In genomic region chr1:100342391-100342790, GRCh38 we compare ENCODE assay signal across 28 cellular contexts.
"Had no signal": no experiment of that assay in that cellular context is flagged by ENCODE, and none has a peak within 500 bp of the region (broad histone marks: within the 10 kb centered on the region; RNA-seq: fewer than 3 reads in every experiment).

No MANE protein-coding gene starts in this region.

- H3K27me3 Mint-ChIP-seq: activated CD4-positive, alpha-beta memory T cell treated with anti-CD3 and anti-CD28 coated beads for 36 hours; activated CD4-positive, alpha-beta T cell treated with anti-CD3 and anti-CD28 coated beads for 36 hours; activated naive CD8-positive, alpha-beta T cell; activated T-helper 17 cell treated with anti-CD3 and anti-CD28 coated beads, Interleukin-2, amount 50 U/mL, for 72 hours; central memory CD8-positive, alpha-beta T cell had no signal

- ATAC-seq: activated CD4-positive, alpha-beta T cell treated with anti-CD3 and anti-CD28 coated beads for 36 hours; activated T-cell treated with anti-CD3 and anti-CD28 coated beads, Interleukin-2, amount 50 U/mL, for 4 hours; activated T-helper 17 cell treated with anti-CD3 and anti-CD28 coated beads, Interleukin-2, amount 50 U/mL, for 72 hours; effector memory CD8-positive, alpha-beta T cell; gastroesophageal sphincter; heart right ventricle had no signal

- H3K9me3 ChIP-seq: esophagus squamous epithelium, gastroesophageal sphincter, heart right ventricle had no signal

- H3K4me1 Mint-ChIP-seq: activated CD4-positive, alpha-beta T cell treated with anti-CD3 and anti-CD28 coated beads for 36 hours; activated CD4-positive, alpha-beta T cell treated with anti-CD3 and anti-CD28 coated beads, Interleukin-2, amount 10 ng/mL, durations not matched to agents 24 days and 14 days; activated T-helper 17 cell treated with anti-CD3 and anti-CD28 coated beads, Interleukin-2, amount 50 U/mL, for 72 hours; central memory CD8-positive, alpha-beta T cell had no signal

- H3K9me3 Mint-ChIP-seq: activated CD4-positive, alpha-beta memory T cell treated with anti-CD3 and anti-CD28 coated beads for 36 hours; activated CD4-positive, alpha-beta T cell treated with anti-CD3 and anti-CD28 coated beads, Interleukin-2, amount 10 ng/mL, durations not matched to agents 24 days and 14 days; activated T-cell treated with anti-CD3 and anti-CD28 coated beads, Interleukin-2, amount 50 U/mL, for 4 hours; activated T-helper 17 cell treated with anti-CD3 and anti-CD28 coated beads, Interleukin-2, amount 50 U/mL, for 72 hours; central memory CD8-positive, alpha-beta T cell; effector memory CD8-positive, alpha-beta T cell had no signal

- H3K4me3 ChIP-seq: esophagus squamous epithelium, gastroesophageal sphincter, heart right ventricle had no signal

- FAIRE-seq: astrocyte, bronchial epithelial cell had no signal

- H3K36me3 Mint-ChIP-seq: activated CD4-positive, alpha-beta memory T cell treated with anti-CD3 and anti-CD28 coated beads for 36 hours; activated naive CD8-positive, alpha-beta T cell had no signal

- H3K27me3 ChIP-seq: brain microvascular endothelial cell, esophagus squamous epithelium, gastroesophageal sphincter, heart right ventricle had no signal

- H3K27ac Mint-ChIP-seq: activated CD4-positive, alpha-beta memory T cell treated with anti-CD3 and anti-CD28 coated beads for 36 hours; activated CD4-positive, alpha-beta T cell treated with anti-CD3 and anti-CD28 coated beads for 36 hours; activated CD4-positive, alpha-beta T cell treated with anti-CD3 and anti-CD28 coated beads, Interleukin-2, amount 10 ng/mL, durations not matched to agents 24 days and 14 days; activated naive CD8-positive, alpha-beta T cell; activated T-helper 17 cell treated with anti-CD3 and anti-CD28 coated beads, Interleukin-2, amount 50 U/mL, for 72 hours; effector memory CD8-positive, alpha-beta T cell had no signal

- DNase-seq: activated CD4-positive, alpha-beta memory T cell treated with anti-CD3 and anti-CD28 coated beads for 36 hours; activated CD4-positive, alpha-beta T cell treated with anti-CD3 and anti-CD28 coated beads for 36 hours; activated CD4-positive, alpha-beta T cell treated with anti-CD3 and anti-CD28 coated beads, Interleukin-2, amount 10 ng/mL, durations not matched to agents 24 days and 14 days; activated CD4-positive, CD25-positive, alpha-beta regulatory T cell; activated CD4-positive, CD25-positive, alpha-beta regulatory T cell treated with anti-CD3 and anti-CD28 coated beads, Interleukin-2, amount 50 U/mL, for 72 hours; activated CD8-positive, alpha-beta memory T cell treated with anti-CD3 and anti-CD28 coated beads for 24 hours; activated effector memory CD4-positive, alpha-beta T cell treated with Interleukin-2 at 50 U/mL for 16 hours; activated gamma-delta T cell treated with Interleukin-2 at 50 U/mL for 16 hours; activated naive CD4-positive, alpha-beta T cell treated with anti-CD3 and anti-CD28 coated beads, Interleukin-2, amount 50 U/mL, for 16 hours; activated naive CD4-positive, alpha-beta T cell treated with Interleukin-2 at 50 U/mL for 16 hours; activated T-cell treated with anti-CD3 and anti-CD28 coated beads, Interleukin-2, amount 50 U/mL, for 4 hours; amniotic stem cell; anterior cingulate cortex; brain microvascular endothelial cell; cortex of kidney; dermis blood vessel endothelial cell; effector CD4-positive, alpha-beta T cell; effector memory CD8-positive, alpha-beta T cell; esophagus squamous epithelium; foreskin melanocyte; heart right ventricle; T-helper 2 cell had no signal

- H3K27ac ChIP-seq: brain microvascular endothelial cell, esophagus squamous epithelium, gastroesophageal sphincter, heart right ventricle had no signal

- H3K4me3 Mint-ChIP-seq: activated CD4-positive, alpha-beta memory T cell treated with anti-CD3 and anti-CD28 coated beads for 36 hours; activated CD4-positive, alpha-beta T cell treated with anti-CD3 and anti-CD28 coated beads for 36 hours; activated CD4-positive, alpha-beta T cell treated with anti-CD3 and anti-CD28 coated beads, Interleukin-2, amount 10 ng/mL, durations not matched to agents 24 days and 14 days; activated naive CD8-positive, alpha-beta T cell; activated T-cell treated with anti-CD3 and anti-CD28 coated beads, Interleukin-2, amount 50 U/mL, for 4 hours; activated T-helper 17 cell treated with anti-CD3 and anti-CD28 coated beads, Interleukin-2, amount 50 U/mL, for 72 hours; central memory CD8-positive, alpha-beta T cell; effector memory CD8-positive, alpha-beta T cell had no signal

- H3K36me3 ChIP-seq: brain microvascular endothelial cell, esophagus squamous epithelium, gastroesophageal sphincter, heart right ventricle had no signal

- H3K4me1 ChIP-seq: esophagus squamous epithelium, gastroesophageal sphincter, heart right ventricle had no signal
